ENCODE assay signal across 8 cellular contexts in genomic region chr6:75747985-75748742, GRCh38. TPM values are rescaled to one million over a fixed set of nuclear protein-coding genes. Genes with fewer than 3 reads are reported as not detected.
A peak's percentile ranks its signal among the peaks of the same experiment; 100 is the strongest.
DNase-seq lines count a peak whose midpoint lies in the region; ATAC-seq, FAIRE-seq and TF ChIP-seq lines count a peak whose summit lies in the region.

No MANE protein-coding gene starts in this region.

- no peak overlapping the region for H3K27ac Mint-ChIP-seq in activated CD4-positive, alpha-beta memory T cell treated with anti-CD3 and anti-CD28 coated beads, Interleukin-2, amount 10 ng/mL, durations not matched to agents 7 days and 5 days
- H3K27ac Mint-ChIP-seq in stimulated activated effector memory CD8-positive, alpha-beta T cell treated with anti-CD3 and anti-CD28 coated beads, Interleukin-12 subunit alpha, Interleukin-12 subunit beta, amount 100 ng/mL, for 72 hours = no peak overlapping the region

- H3K9me3 Mint-ChIP-seq in activated CD4-positive, alpha-beta memory T cell treated with anti-CD3 and anti-CD28 coated beads, Interleukin-2, amount 10 ng/mL, durations not matched to agents 7 days and 5 days = no peaks in the 10 kb centered on the region
- H3K9me3 Mint-ChIP-seq in stimulated activated effector memory CD8-positive, alpha-beta T cell treated with anti-CD3 and anti-CD28 coated beads, Interleukin-12 subunit alpha, Interleukin-12 subunit beta, amount 100 ng/mL, for 72 hours = no peaks in the 10 kb centered on the region

- POLR2A ChIA-PET in activated CD4-positive, alpha-beta memory T cell treated with anti-CD3 and anti-CD28 coated beads, Interleukin-2, amount 10 ng/mL, durations not matched to agents 7 days and 5 days (lab: Charles Lee) = no interaction called here

- H3K36me3 Mint-ChIP-seq in activated CD4-positive, alpha-beta memory T cell treated with anti-CD3 and anti-CD28 coated beads, Interleukin-2, amount 10 ng/mL, durations not matched to agents 7 days and 5 days (ENCODE audit: low read depth) = no peaks in the 10 kb centered on the region
- no peaks in the 10 kb centered on the region for H3K36me3 Mint-ChIP-seq in stimulated activated effector memory CD8-positive, alpha-beta T cell treated with anti-CD3 and anti-CD28 coated beads, Interleukin-12 subunit alpha, Interleukin-12 subunit beta, amount 100 ng/mL, for 72 hours

- no peak for TF ChIP-seq CTCF in C4-2B (conservative IDR thresholded peaks at IDR 0.05)

- H3K4me1 ChIP-seq in right cardiac atrium (ENCODE audit: control insufficient read depth, insufficient read depth, low read length) = no peaks in the 10 kb centered on the region

- H3K4me3 ChIP-seq in right cardiac atrium (ENCODE audit: low read length) = peak overlapping the region; percentile 92

- H3K4me3 Mint-ChIP-seq in activated CD4-positive, alpha-beta memory T cell treated with anti-CD3 and anti-CD28 coated beads, Interleukin-2, amount 10 ng/mL, durations not matched to agents 7 days and 5 days = peak overlapping the region; percentile 76
- peak overlapping the region; percentile 87 for H3K4me3 Mint-ChIP-seq in stimulated activated effector memory CD8-positive, alpha-beta T cell treated with anti-CD3 and anti-CD28 coated beads, Interleukin-12 subunit alpha, Interleukin-12 subunit beta, amount 100 ng/mL, for 72 hours

- CTCF ChIA-PET in activated CD4-positive, alpha-beta memory T cell treated with anti-CD3 and anti-CD28 coated beads, Interleukin-2, amount 10 ng/mL, durations not matched to agents 7 days and 5 days (lab: Charles Lee) = no interaction called here

- FAIRE-seq in urothelium cell line (lab: Jason Lieb, UNC) = no peak

- H3K27me3 Mint-ChIP-seq in activated CD4-positive, alpha-beta memory T cell treated with anti-CD3 and anti-CD28 coated beads, Interleukin-2, amount 10 ng/mL, durations not matched to agents 7 days and 5 days = peaks cover 28% of the 10 kb centered on the region

- H3K27me3 ChIP-seq in right cardiac atrium (ENCODE audit: control insufficient read depth, insufficient read depth) = no peaks in the 10 kb centered on the region

- ATAC-seq in HG03103 (IDR thresholded peaks at IDR 0.05; ENCODE audit: low read depth, unreplicated experiment) (peak; percentile 2), right cardiac atrium (peak; percentile 61 to 69), GM18861 (IDR thresholded peaks at IDR 0.05; ENCODE audit: unreplicated experiment) (no peak)
- ATAC-seq in stimulated activated effector memory CD8-positive, alpha-beta T cell treated with anti-CD3 and anti-CD28 coated beads, Interleukin-12 subunit alpha, Interleukin-12 subunit beta, amount 100 ng/mL, for 72 hours = no peak

- no peak for DNase-seq in activated CD4-positive, alpha-beta memory T cell treated with anti-CD3 and anti-CD28 coated beads, Interleukin-2, amount 10 ng/mL, durations not matched to agents 7 days and 5 days
- DNase-seq in right cardiac atrium (no peak), urothelium cell line (ENCODE audit: low spot score) (no peak), D341Med (ENCODE audit: low spot score) (no peak)
- DNase-seq in stimulated activated effector memory CD8-positive, alpha-beta T cell treated with anti-CD3 and anti-CD28 coated beads, Interleukin-12 subunit alpha, Interleukin-12 subunit beta, amount 100 ng/mL, for 72 hours (ENCODE audit: low spot score in 2 of 2) = no peak

- intact Hi-C loops in right cardiac atrium (cut with DNase I) = no loop called here

- peaks cover 12% of the 10 kb centered on the region for H3K4me1 Mint-ChIP-seq in activated CD4-positive, alpha-beta memory T cell treated with anti-CD3 and anti-CD28 coated beads, Interleukin-2, amount 10 ng/mL, durations not matched to agents 7 days and 5 days
- H3K4me1 Mint-ChIP-seq in stimulated activated effector memory CD8-positive, alpha-beta T cell treated with anti-CD3 and anti-CD28 coated beads, Interleukin-12 subunit alpha, Interleukin-12 subunit beta, amount 100 ng/mL, for 72 hours = no peaks in the 10 kb centered on the region

- 11% methylated on average over 17 of the region's 17 CpGs for WGBS in right cardiac atrium

- H3K27ac ChIP-seq in C4-2B = peak overlapping the region; percentile 98
- peak overlapping the region; percentile 40 for H3K27ac ChIP-seq in right cardiac atrium (ENCODE audit: low read length)

- H3K9me3 ChIP-seq in right cardiac atrium (ENCODE audit: control insufficient read depth, low read length) = no peaks in the 10 kb centered on the region

RNA-seq across cellular contexts. Expression of gene MYO6, which starts 0.9 kb away (rescaled TPM):
- 1 to 10 TPM; 4.3 to 4.6 TPM for total RNA-seq in activated CD4-positive, alpha-beta memory T cell treated with anti-CD3 and anti-CD28 coated beads, Interleukin-2, amount 10 ng/mL, durations not matched to agents 7 days and 5 days
- 1 to 10 TPM; 7.1 to 9.0 (median 7.9) TPM for total RNA-seq in right cardiac atrium
- 3.3 TPM for polyA plus RNA-seq in right cardiac atrium

Comparison
In these comparisons a context has a peak if more than half of its experiments do, and no peak if none do; other contexts are left out.
1. ATAC-seq: peak in HG03103 (single experiment) and right cardiac atrium (2 of 2); none in stimulated activated effector memory CD8-positive, alpha-beta T cell treated with anti-CD3 and anti-CD28 coated beads, Interleukin-12 subunit alpha, Interleukin-12 subunit beta, amount 100 ng/mL, for 72 hours (single experiment) and GM18861 (single experiment).